22 cellular contexts compared by ENCODE assay signal in the genomic region with DNA sequence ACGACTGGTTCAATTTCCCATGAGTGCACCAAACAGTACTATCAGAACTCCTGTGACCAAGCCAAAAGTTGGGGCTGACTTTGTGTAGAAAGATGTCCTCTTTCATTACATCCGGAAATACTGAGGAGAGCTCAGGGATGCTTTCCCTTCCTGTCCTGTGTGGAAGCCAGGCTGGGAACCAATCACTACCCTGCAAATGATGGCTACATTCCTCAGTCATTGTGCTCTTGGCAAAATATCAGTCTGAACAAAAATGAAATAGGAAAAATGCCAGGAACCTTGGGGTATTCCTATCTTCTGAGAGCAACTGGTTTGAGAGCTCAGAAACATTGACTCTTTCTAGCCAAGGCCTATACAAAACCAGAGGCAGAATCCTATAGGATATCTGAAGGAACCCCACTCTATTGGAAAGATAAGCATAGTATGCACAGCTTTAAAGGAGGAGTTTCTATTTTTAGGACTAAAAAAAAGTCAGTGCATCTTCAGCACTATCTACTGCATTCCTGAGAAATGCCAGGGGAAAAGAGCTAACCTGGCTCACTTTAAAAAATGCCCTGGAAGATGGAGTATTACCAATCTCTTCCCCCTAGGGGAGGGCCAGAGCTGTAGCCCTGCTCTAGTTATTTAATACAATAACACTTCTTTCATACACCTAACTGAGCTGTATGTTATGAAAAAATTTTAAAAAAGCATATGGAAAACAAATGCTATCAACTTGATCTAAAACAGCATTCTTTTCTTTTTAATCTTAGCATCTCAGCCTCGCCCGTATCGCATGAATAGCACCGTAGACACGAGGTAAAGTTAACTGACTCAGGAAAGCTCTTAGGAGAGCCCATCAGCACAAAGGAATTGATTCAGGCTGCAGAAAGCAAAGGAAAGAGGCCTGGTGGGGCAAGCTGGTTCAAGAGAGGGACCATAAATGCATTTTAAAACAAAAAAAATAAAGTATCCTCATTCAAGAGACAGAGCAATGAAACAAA. TPM values are rescaled to one million over a fixed set of nuclear protein-coding genes. Genes with fewer than 3 reads are reported as not detected.
DNase-seq lines count a peak whose midpoint lies in the region; ATAC-seq and TF ChIP-seq lines count a peak whose summit lies in the region.
"Had no signal": no experiment of that assay in that cellular context is flagged by ENCODE, and none has a peak within 500 bp of the region (broad histone marks: within the 10 kb centered on the region; RNA-seq: fewer than 3 reads in every experiment).

No MANE protein-coding gene starts in this region.

- peaks cover 53% of the 10 kb centered on the region for H3K36me3 Mint-ChIP-seq in CD4-positive, CD25-positive, alpha-beta regulatory T cell
- peaks cover 53% of the 10 kb centered on the region for H3K36me3 Mint-ChIP-seq in activated T-helper 17 cell treated with anti-CD3 and anti-CD28 coated beads, Interleukin-2, amount 50 U/mL, for 72 hours (ENCODE audit: low read depth)

- no peak overlapping the region for H3K27ac ChIP-seq in CD4-positive, CD25-positive, alpha-beta regulatory T cell (ENCODE audit: insufficient read depth, low read length, poor library complexity, severe bottlenecking)
- H3K27ac ChIP-seq: body of pancreas, lower lobe of right lung, spleen had no signal

- H3K9me3 ChIP-seq in CD4-positive, CD25-positive, alpha-beta regulatory T cell (ENCODE audit: control insufficient read depth in 2 of 2, low read length in 2 of 2): no peaks in the 10 kb centered on the region
- H3K9me3 ChIP-seq: body of pancreas, lower lobe of right lung, spleen had no signal

- H3K4me3 Mint-ChIP-seq in CD4-positive, CD25-positive, alpha-beta regulatory T cell: no peak overlapping the region
- no peak overlapping the region for H3K4me3 Mint-ChIP-seq in activated T-helper 17 cell treated with anti-CD3 and anti-CD28 coated beads, Interleukin-2, amount 50 U/mL, for 72 hours
- H3K4me3 Mint-ChIP-seq: activated naive CD4-positive, alpha-beta T cell treated with anti-CD3 and anti-CD28 coated beads for 36 hours; CD14-positive monocyte; dendritic cell treated with granulocyte-macrophage colony-stimulating factor and Interleukin-4, amounts not matched to agents 40 ng/mL and 50 ng/mL, for 4 days; naive B cell had no signal

- DNase-seq in CD4-positive, CD25-positive, alpha-beta regulatory T cell: no peak
- DNase-seq in fibroblast of peridontal ligament (ENCODE audit: extremely low read depth): peak; percentile 60
- DNase-seq in retinal pigment epithelial cell (ENCODE audit: low read depth): no peak
- no peak for DNase-seq in hippocampal formation (lab: John Stamatoyannopoulos, UW)
- DNase-seq in SHP77 treated with DMSO at 0.1 percent for 48 hours (lab: John Stamatoyannopoulos, UW): no peak
- DNase-seq: activated CD4-positive, alpha-beta T cell treated with anti-CD3 and anti-CD28 coated beads, Interleukin-2, amount 50 U/mL, for 4 hours; activated naive CD4-positive, alpha-beta T cell treated with anti-CD3 and anti-CD28 coated beads for 36 hours; GOT3; lower lobe of right lung; naive B cell; NK-92 treated with Interleukin-12 subunit alpha and Interleukin-12 subunit beta, amount 100 ng/mL, for 24 hours; spleen; stimulated activated CD8-positive, alpha-beta memory T cell treated with anti-CD3 and anti-CD28 coated beads, Interleukin-4, amount 100 ng/mL, for 48 hours had no signal

- H3K4me1 ChIP-seq in CD4-positive, CD25-positive, alpha-beta regulatory T cell (ENCODE audit: control insufficient read depth, insufficient read depth, low read length, poor library complexity, severe bottlenecking): no peaks in the 10 kb centered on the region
- H3K4me1 ChIP-seq: body of pancreas, spleen had no signal

- no peak overlapping the region for H3K4me3 ChIP-seq in CD4-positive, CD25-positive, alpha-beta regulatory T cell (ENCODE audit: low read depth, low read length)
- H3K4me3 ChIP-seq in retinal pigment epithelial cell (ENCODE audit: low read length): no peak overlapping the region
- H3K4me3 ChIP-seq: body of pancreas, lower lobe of right lung, spleen had no signal

- H3K27me3 ChIP-seq in CD4-positive, CD25-positive, alpha-beta regulatory T cell (ENCODE audit: control insufficient read depth, insufficient read depth, low read length): no peaks in the 10 kb centered on the region
- H3K27me3 ChIP-seq: body of pancreas, spleen had no signal

- no peak for ATAC-seq in CD4-positive, CD25-positive, alpha-beta regulatory T cell (ENCODE audit: low read depth in 2 of 2)
- ATAC-seq in activated T-helper 17 cell treated with anti-CD3 and anti-CD28 coated beads, Interleukin-2, amount 50 U/mL, for 72 hours (replicated peaks): no peak
- ATAC-seq in GM21515 (IDR thresholded peaks at IDR 0.05; ENCODE audit: unreplicated experiment) (no peak), HG03039 (IDR thresholded peaks at IDR 0.05; ENCODE audit: unreplicated experiment) (no peak)
- ATAC-seq: body of pancreas, lower lobe of right lung had no signal

- TF ChIP-seq CTCF in retinal pigment epithelial cell (conservative IDR thresholded peaks at IDR 0.05; ENCODE audit: low read depth, low read length): peak; percentile 4

- H3K9me3 Mint-ChIP-seq in CD4-positive, CD25-positive, alpha-beta regulatory T cell: no peaks in the 10 kb centered on the region
- H3K9me3 Mint-ChIP-seq in activated T-helper 17 cell treated with anti-CD3 and anti-CD28 coated beads, Interleukin-2, amount 50 U/mL, for 72 hours: no peaks in the 10 kb centered on the region
- H3K9me3 Mint-ChIP-seq: activated naive CD4-positive, alpha-beta T cell treated with anti-CD3 and anti-CD28 coated beads for 36 hours; CD14-positive monocyte; dendritic cell treated with granulocyte-macrophage colony-stimulating factor and Interleukin-4, amounts not matched to agents 40 ng/mL and 50 ng/mL, for 4 days; naive B cell had no signal

- H3K4me1 Mint-ChIP-seq in CD4-positive, CD25-positive, alpha-beta regulatory T cell: no peaks in the 10 kb centered on the region
- H3K4me1 Mint-ChIP-seq in activated T-helper 17 cell treated with anti-CD3 and anti-CD28 coated beads, Interleukin-2, amount 50 U/mL, for 72 hours: no peaks in the 10 kb centered on the region
- H3K4me1 Mint-ChIP-seq: CD14-positive monocyte had no signal

- H3K27ac Mint-ChIP-seq in CD4-positive, CD25-positive, alpha-beta regulatory T cell: peak overlapping the region; percentile 32 to 89 (median 40)
- peak overlapping the region; percentile 22 for H3K27ac Mint-ChIP-seq in activated T-helper 17 cell treated with anti-CD3 and anti-CD28 coated beads, Interleukin-2, amount 50 U/mL, for 72 hours
- H3K27ac Mint-ChIP-seq: dendritic cell treated with granulocyte-macrophage colony-stimulating factor and Interleukin-4, amounts not matched to agents 40 ng/mL and 50 ng/mL, for 4 days; progenitor cell of endocrine pancreas had no signal

- peaks cover 41% of the 10 kb centered on the region for H3K36me3 ChIP-seq in CD4-positive, CD25-positive, alpha-beta regulatory T cell (ENCODE audit: control insufficient read depth, insufficient read depth, low read length)

- no peaks in the 10 kb centered on the region for H3K27me3 Mint-ChIP-seq in CD4-positive, CD25-positive, alpha-beta regulatory T cell
- no peaks in the 10 kb centered on the region for H3K27me3 Mint-ChIP-seq in activated T-helper 17 cell treated with anti-CD3 and anti-CD28 coated beads, Interleukin-2, amount 50 U/mL, for 72 hours
- H3K27me3 Mint-ChIP-seq: dendritic cell treated with granulocyte-macrophage colony-stimulating factor and Interleukin-4, amounts not matched to agents 40 ng/mL and 50 ng/mL, for 4 days; naive B cell; progenitor cell of endocrine pancreas had no signal

RNA-seq across cellular contexts. Expression of gene TGM4, which starts 50.0 kb away (rescaled TPM):
- not detected for total RNA-seq in CD4-positive, CD25-positive, alpha-beta regulatory T cell
- under 1 TPM in 3 of 4 donors, not detected in 1; 0.06 to 0.14 (median 0.07) TPM for polyA plus RNA-seq in CD4-positive, CD25-positive, alpha-beta regulatory T cell
- not detected for total RNA-seq in activated T-helper 17 cell treated with anti-CD3 and anti-CD28 coated beads, Interleukin-2, amount 50 U/mL, for 72 hours
- total RNA-seq: activated naive CD4-positive, alpha-beta T cell treated with anti-CD3 and anti-CD28 coated beads for 36 hours; body of pancreas; epithelial cell of proximal tubule; lower lobe of right lung; progenitor cell of endocrine pancreas; spleen; subcutaneous adipose tissue had no signal
- polyA plus RNA-seq: spleen had no signal

RNA-seq across cellular contexts. Expression of gene ZDHHC3, which starts 51.6 kb away (rescaled TPM):
- total RNA-seq in CD4-positive, CD25-positive, alpha-beta regulatory T cell: 55.8 TPM
- 10 to 100 TPM; 36.8 to 45.3 (median 39.7) TPM for polyA plus RNA-seq in CD4-positive, CD25-positive, alpha-beta regulatory T cell
- 10 to 100 TPM; 20.5 to 50.5 TPM for total RNA-seq in activated T-helper 17 cell treated with anti-CD3 and anti-CD28 coated beads, Interleukin-2, amount 50 U/mL, for 72 hours

RNA-seq across cellular contexts. Expression of gene EXOSC7, which starts 51.7 kb away (rescaled TPM):
- total RNA-seq in CD4-positive, CD25-positive, alpha-beta regulatory T cell: 32.8 TPM
- 10 to 100 TPM; 42.5 to 51.7 (median 43.7) TPM for polyA plus RNA-seq in CD4-positive, CD25-positive, alpha-beta regulatory T cell
- 10 to 100 TPM; 47.0 to 70.5 TPM for total RNA-seq in activated T-helper 17 cell treated with anti-CD3 and anti-CD28 coated beads, Interleukin-2, amount 50 U/mL, for 72 hours
